In the genomic region with DNA sequence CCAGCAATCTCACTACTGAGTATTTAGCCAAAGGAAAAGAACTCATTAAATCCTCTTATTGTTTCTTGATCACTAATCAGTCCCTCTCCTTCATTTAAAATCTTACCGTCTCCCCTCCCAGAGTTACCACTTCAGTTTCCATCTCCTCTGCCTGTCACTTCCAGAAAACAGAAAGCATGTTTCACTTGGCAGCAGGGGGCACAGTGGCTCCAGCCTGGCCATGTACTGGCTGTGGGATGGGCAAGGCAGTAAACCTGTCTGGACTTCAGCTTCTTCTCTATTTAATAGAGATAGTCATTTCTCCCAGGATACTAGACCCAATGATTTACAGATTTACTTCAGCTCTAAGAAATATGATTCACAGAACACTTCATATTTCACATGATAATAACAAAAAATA, we compare ENCODE assay signal across 1 cellular context.
A peak's percentile ranks its signal among the peaks of the same experiment; 100 is the strongest.
TF ChIP-seq lines count a peak whose summit lies in the region.

No MANE protein-coding gene starts in this region.

TF ChIP-seq in GM12878, 131 proteins besides CTCF, POLR2A, EP300 and RAD21:
- TF ChIP-seq, protein P1, sequence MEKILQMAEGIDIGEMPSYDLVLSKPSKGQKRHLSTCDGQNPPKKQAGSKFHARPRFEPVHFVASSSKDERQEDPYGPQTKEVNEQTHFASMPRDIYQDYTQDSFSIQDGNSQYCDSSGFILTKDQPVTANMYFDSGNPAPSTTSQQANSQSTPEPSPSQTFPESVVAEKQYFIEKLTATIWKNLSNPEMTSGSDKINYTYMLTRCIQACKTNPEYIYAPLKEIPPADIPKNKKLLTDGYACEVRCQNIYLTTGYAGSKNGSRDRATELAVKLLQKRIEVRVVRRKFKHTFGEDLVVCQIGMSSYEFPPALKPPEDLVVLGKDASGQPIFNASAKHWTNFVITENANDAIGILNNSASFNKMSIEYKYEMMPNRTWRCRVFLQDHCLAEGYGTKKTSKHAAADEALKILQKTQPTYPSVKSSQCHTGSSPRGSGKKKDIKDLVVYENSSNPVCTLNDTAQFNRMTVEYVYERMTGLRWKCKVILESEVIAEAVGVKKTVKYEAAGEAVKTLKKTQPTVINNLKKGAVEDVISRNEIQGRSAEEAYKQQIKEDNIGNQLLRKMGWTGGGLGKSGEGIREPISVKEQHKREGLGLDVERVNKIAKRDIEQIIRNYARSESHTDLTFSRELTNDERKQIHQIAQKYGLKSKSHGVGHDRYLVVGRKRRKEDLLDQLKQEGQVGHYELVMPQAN (conservative IDR thresholded peaks at IDR 0.05), result no peak
- TF ChIP-seq SMC3 (IDR thresholded peaks at IDR 0.05; ENCODE audit: borderline replicate concordance, low read length), result peak; percentile 55; the same call in 1 of the 2 replicates
TF ChIP-seq in GM12878: peak in this region for 1.
